ENCODE assay signal across 16 cellular contexts in the genomic region with DNA sequence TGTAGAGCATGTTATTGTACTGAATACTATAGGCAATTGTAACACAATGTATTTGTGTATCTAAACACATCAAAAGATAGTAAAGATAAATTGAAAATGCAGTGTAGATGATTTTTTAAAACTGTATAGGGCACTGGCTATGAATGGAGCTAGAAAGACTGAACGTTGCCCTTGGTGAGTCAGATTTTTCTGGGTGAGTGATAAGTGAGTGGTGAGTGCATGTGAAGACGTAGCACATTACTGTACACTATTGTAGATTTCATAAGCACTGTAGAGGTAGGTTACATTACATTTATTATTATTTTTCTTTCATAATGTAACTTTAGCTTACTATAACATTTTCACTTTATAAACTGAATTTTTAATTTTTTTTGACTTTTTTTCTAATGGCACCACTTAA.
DNase-seq lines count a peak whose midpoint lies in the region; ATAC-seq, FAIRE-seq and TF ChIP-seq lines count a peak whose summit lies in the region.
"Had no signal": no experiment of that assay in that cellular context is flagged by ENCODE, and none has a peak within 500 bp of the region (broad histone marks: within the 10 kb centered on the region; RNA-seq: fewer than 3 reads in every experiment).

No MANE protein-coding gene starts in this region.

- H3K9ac ChIP-seq in PC-3 (ENCODE audit: low read length) (no peak overlapping the region), kidney (ENCODE audit: low read length in 2 of 2) (no peak overlapping the region)

- H4K20me1 ChIP-seq in PC-3 (ENCODE audit: low read length), result no peaks in the 10 kb centered on the region

- H3K79me2 ChIP-seq in PC-3 (ENCODE audit: low read length), result no peaks in the 10 kb centered on the region

- no peaks in the 10 kb centered on the region for H3K9me2 ChIP-seq in PC-3 (replicated peaks; ENCODE audit: low read length)

- H2AFZ ChIP-seq in PC-3 (ENCODE audit: low read length), result no peak overlapping the region

- H3K9me3 ChIP-seq in right atrium auricular region (no peaks in the 10 kb centered on the region), PC-3 (ENCODE audit: low read length) (no peaks in the 10 kb centered on the region), kidney (ENCODE audit: control insufficient read depth in 1 of 2, low read length in 2 of 2) (no peaks in the 10 kb centered on the region)
- H3K9me3 ChIP-seq: BE2C, HAP-1 had no signal

- intact Hi-C loops in Right ventricle myocardium superior (cut with DNase I) (no loop called here), PC-3 (cut with micrococcal nuclease) (no loop called here), kidney (cut with DNase I) (no loop called here)

- H3K4me3 ChIP-seq in right atrium auricular region (no peak overlapping the region), PC-3 (ENCODE audit: low read length) (no peak overlapping the region), epithelial cell of esophagus (ENCODE audit: low read length) (no peak overlapping the region), kidney (ENCODE audit: low read length in 2 of 2) (no peak overlapping the region)
- H3K4me3 ChIP-seq: GM12878, HAP-1 had no signal

- H3F3A ChIP-seq in PC-3 (ENCODE audit: low read length, unreplicated experiment), result no peaks in the 10 kb centered on the region

- no peak for TF ChIP-seq CTCF in right atrium auricular region (IDR thresholded peaks at IDR 0.05)
- TF ChIP-seq CTCF in PC-3 (conservative IDR thresholded peaks at IDR 0.05; ENCODE audit: low read depth, low read length), result no peak
- no peak for TF ChIP-seq CTCF in epithelial cell of esophagus (IDR thresholded peaks at IDR 0.05; ENCODE audit: insufficient read depth, low read depth, low read length, missing control alignments)
- TF ChIP-seq CTCF in kidney (IDR thresholded peaks at IDR 0.05; ENCODE audit: borderline replicate concordance, extremely low read depth, insufficient read depth), result no peak

- ATAC-seq in Right ventricle myocardium superior (ENCODE audit: poor library complexity), result peak; percentile 80
- peak; percentile 39; the same call in 1 of the 2 replicates for ATAC-seq in PC-3
- ATAC-seq in GM19452 (IDR thresholded peaks at IDR 0.05; ENCODE audit: unreplicated experiment), result no peak
- ATAC-seq: GM12878 had no signal

- H3K4me1 ChIP-seq in right atrium auricular region, result no peaks in the 10 kb centered on the region
- no peaks in the 10 kb centered on the region for H3K4me1 ChIP-seq in PC-3 (ENCODE audit: insufficient read depth, low read length)
- H3K4me1 ChIP-seq in kidney (ENCODE audit: control insufficient read depth in 1 of 2, insufficient read depth in 1 of 2, low read depth in 1 of 2, low read length in 2 of 2), result no peaks in the 10 kb centered on the region
- H3K4me1 ChIP-seq: BE2C had no signal

- H3K36me3 ChIP-seq in right atrium auricular region, result no peaks in the 10 kb centered on the region
- no peaks in the 10 kb centered on the region for H3K36me3 ChIP-seq in PC-3 (ENCODE audit: low read depth, low read length)
- H3K36me3 ChIP-seq in kidney (ENCODE audit: control insufficient read depth in 1 of 2, insufficient read depth in 2 of 2, low read length in 2 of 2), result no peaks in the 10 kb centered on the region
- H3K36me3 ChIP-seq: BE2C, HAP-1 had no signal

- POLR2A ChIA-PET in PC-3 (lab: Charles Lee; ENCODE audit: unreplicated experiment), result no interaction called here

- H3K4me2 ChIP-seq in PC-3 (ENCODE audit: low read length), result no peak overlapping the region

- CTCF ChIA-PET in PC-3 (lab: Charles Lee), result no interaction called here

- no peaks in the 10 kb centered on the region for H3K27me3 ChIP-seq in right atrium auricular region
- no peaks in the 10 kb centered on the region for H3K27me3 ChIP-seq in PC-3 (ENCODE audit: low read length)
- H3K27me3 ChIP-seq: BE2C had no signal

- no TSS peak for BruUV-seq in PC-3 (replicated peaks; lab: Mats Ljungman, UMichigan)

- H3K27ac ChIP-seq in right atrium auricular region, result no peak overlapping the region
- no peak overlapping the region for H3K27ac ChIP-seq in PC-3 (ENCODE audit: low read length)
- H3K27ac ChIP-seq in kidney (ENCODE audit: low read depth in 2 of 2, low read length in 2 of 2), result no peak overlapping the region
- H3K27ac ChIP-seq: C4-2B had no signal

- FAIRE-seq in kidney (lab: Jason Lieb, UNC), result peak; percentile 27
- FAIRE-seq: GM12878, GM18507 had no signal

- DNase-seq in Right ventricle myocardium superior (no peak), right atrium auricular region (ENCODE audit: low spot score) (no peak), PC-3 (peak; percentile 29), epithelial cell of esophagus (ENCODE audit: low read depth) (peak; percentile 4), kidney (no peak), H4 (ENCODE audit: low spot score) (no peak), DMS79 treated with DMSO at 0.1 percent for 48 hours (lab: John Stamatoyannopoulos, UW) (no peak)
- DNase-seq: BE2C; CD4-positive, alpha-beta memory T cell; GOT3; HFFc6 had no signal

Comparison
In these comparisons a context has a peak if more than half of its experiments do, and no peak if none do; other contexts are left out.
1. DNase-seq: peak in PC-3 (single experiment) and epithelial cell of esophagus (single experiment); none in Right ventricle myocardium superior (single experiment), right atrium auricular region (single experiment), kidney (single experiment), H4 (single experiment) and DMS79 treated with DMSO at 0.1 percent for 48 hours (single experiment).